Comparison of ENCODE assay signal across 12 cellular contexts in the genomic region with DNA sequence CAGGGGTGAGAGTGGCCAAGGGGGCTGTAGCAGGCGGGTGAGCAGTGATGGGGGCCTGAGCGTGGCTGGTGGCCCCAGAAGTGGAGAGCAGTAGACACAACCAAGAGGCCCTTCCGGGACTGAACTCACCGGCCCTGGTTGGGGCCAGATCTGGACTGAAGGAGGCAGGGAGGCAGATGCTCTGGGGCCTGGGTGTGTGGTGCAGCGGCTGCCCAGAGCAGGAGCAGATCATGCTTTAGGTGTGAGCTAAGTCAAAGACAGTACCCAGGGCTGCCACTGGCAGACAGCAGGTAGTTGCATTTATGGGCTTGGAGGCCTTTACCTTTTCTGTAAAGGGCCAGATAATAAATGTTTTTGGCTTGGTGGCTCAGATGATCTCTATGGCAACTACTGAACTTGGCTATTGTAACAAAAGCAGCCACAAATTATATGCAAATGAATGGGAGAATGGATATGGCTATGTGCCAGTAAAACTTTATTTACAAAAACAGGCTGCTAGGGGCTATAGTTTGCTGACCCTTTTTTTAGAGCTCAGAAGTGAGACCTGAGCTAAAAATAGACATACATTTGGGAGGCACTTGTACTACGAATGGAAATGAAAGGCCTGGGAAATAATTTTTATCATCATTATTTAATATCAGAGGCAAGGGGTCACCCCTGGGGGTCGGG. TPM values are rescaled to one million over a fixed set of nuclear protein-coding genes. Genes with fewer than 3 reads are reported as not detected.
DNase-seq lines count a peak whose midpoint lies in the region; FAIRE-seq and TF ChIP-seq lines count a peak whose summit lies in the region.
"Had no signal": no experiment of that assay in that cellular context is flagged by ENCODE, and none has a peak within 500 bp of the region (broad histone marks: within the 10 kb centered on the region; RNA-seq: fewer than 3 reads in every experiment).

No MANE protein-coding gene starts in this region.

- H3K9me2 ChIP-seq in GM23248 (ENCODE audit: insufficient read depth) = no peaks in the 10 kb centered on the region

- no peak overlapping the region for H3K4me3 ChIP-seq in GM23248
- H3K4me3 ChIP-seq: SJSA1, stomach, vagina had no signal

- no peak overlapping the region for H3K14ac ChIP-seq in H9 (ENCODE audit: insufficient read depth, low read length)

- H2AK5ac ChIP-seq in H9 (ENCODE audit: insufficient read length, low read length) = no peak overlapping the region

- H3K36me3 ChIP-seq in GM23248 (ENCODE audit: low read depth) = peaks cover 18% of the 10 kb centered on the region

- H2BK120ac ChIP-seq in H9 (ENCODE audit: low read depth, low read length, poor library complexity, severe bottlenecking) = no peak overlapping the region

- no peak overlapping the region for H3K23ac ChIP-seq in H9 (ENCODE audit: insufficient read length, low read depth, low read length)

- H2AFZ ChIP-seq in H9 (ENCODE audit: low read length) = no peak overlapping the region
- no peak overlapping the region for H2AFZ ChIP-seq in GM23248

- peak overlapping the region in 2 of 3 experiments; percentile 28 to 31; a peak in 1 of 7 replicates for H3K27ac Mint-ChIP-seq in H9
- no peak overlapping the region for H3K27ac Mint-ChIP-seq in endothelial cell (ENCODE audit: unreplicated experiment)
- H3K27ac Mint-ChIP-seq: activated CD4-positive, alpha-beta memory T cell treated with anti-CD3 and anti-CD28 coated beads for 36 hours had no signal

- in situ Hi-C loops in GM23248 (cut with MboI) = no loop called here

- H3K4me2 ChIP-seq in H9 (ENCODE audit: insufficient read depth, insufficient read length, low read length) (no peak overlapping the region), GM23248 (ENCODE audit: unreplicated experiment) (no peak overlapping the region)

- H3K23me2 ChIP-seq in H9 (ENCODE audit: insufficient read length, low read depth, low read length, poor library complexity, severe bottlenecking) = no peaks in the 10 kb centered on the region

- H3K9me3 Mint-ChIP-seq in H9 = no peaks in the 10 kb centered on the region; a peak in 1 of 5 replicates
- no peaks in the 10 kb centered on the region for H3K9me3 Mint-ChIP-seq in endothelial cell (ENCODE audit: unreplicated experiment)
- H3K9me3 Mint-ChIP-seq: activated CD4-positive, alpha-beta memory T cell treated with anti-CD3 and anti-CD28 coated beads for 36 hours had no signal

- DNase-seq in H9 = peak; percentile 19
- peak; percentile 70 for DNase-seq in NCI-H69 (lab: John Stamatoyannopoulos, UW)
- no peak for DNase-seq in endothelial cell (ENCODE audit: low spot score)
- DNase-seq in GM23248 = no peak
- DNase-seq in frontal cortex (ENCODE audit: low spot score in 2 of 2) = no peak
- DNase-seq: activated CD4-positive, alpha-beta memory T cell treated with anti-CD3 and anti-CD28 coated beads for 36 hours; activated gamma-delta T cell; effector CD4-positive, alpha-beta T cell; stomach had no signal

- H3T11ph ChIP-seq in H9 (ENCODE audit: low read length) = no peak overlapping the region

- H4K20me1 ChIP-seq in H9 (ENCODE audit: control insufficient read depth, insufficient read depth, insufficient read length) (no peaks in the 10 kb centered on the region), GM23248 (ENCODE audit: insufficient read depth) (no peaks in the 10 kb centered on the region)

- H3K4me1 Mint-ChIP-seq in H9 (peaks cover 0 to 8% of the 10 kb centered on the region in 2 experiments; a peak in 1 of 4 replicates), endothelial cell (ENCODE audit: unreplicated experiment) (peaks cover 2% of the 10 kb centered on the region)

- H3F3A ChIP-seq in GM23248 (ENCODE audit: insufficient read depth) = peaks cover 27% of the 10 kb centered on the region

- H3K9ac ChIP-seq in H9 (ENCODE audit: extremely low read depth, insufficient read length, low read length) (no peak overlapping the region), GM23248 (no peak overlapping the region)

- FAIRE-seq in frontal cortex (lab: Jason Lieb, UNC) = no peak

- H3K36me3 Mint-ChIP-seq in H9 (ENCODE audit: insufficient read depth in 1 of 3, low read depth in 3 of 3) = peaks cover 24 to 69% (median 58%) of the 10 kb centered on the region in 3 experiments; a peak in 6 of 7 replicates
- peaks cover 40% of the 10 kb centered on the region for H3K36me3 Mint-ChIP-seq in endothelial cell (ENCODE audit: low read depth, unreplicated experiment)

- no peak overlapping the region for H3K4ac ChIP-seq in H9 (ENCODE audit: low read depth, low read length)

- H3K56ac ChIP-seq in H9 (ENCODE audit: insufficient read length, low read depth, low read length) = no peak overlapping the region

- H3K18ac ChIP-seq in H9 (ENCODE audit: insufficient read length, low read depth, low read length) = no peak overlapping the region

- H2BK15ac ChIP-seq in H9 (ENCODE audit: low read depth, low read length) = no peak overlapping the region

- H3K27me3 Mint-ChIP-seq in H9 (ENCODE audit: low read depth) = no peaks in the 10 kb centered on the region
- H3K27me3 Mint-ChIP-seq in endothelial cell (ENCODE audit: unreplicated experiment) = peaks cover 19% of the 10 kb centered on the region
- H3K27me3 Mint-ChIP-seq: activated CD4-positive, alpha-beta memory T cell treated with anti-CD3 and anti-CD28 coated beads for 36 hours had no signal

- H3K4me3 Mint-ChIP-seq in H9 (no peak overlapping the region), endothelial cell (ENCODE audit: unreplicated experiment) (peak overlapping the region; percentile 37)
- H3K4me3 Mint-ChIP-seq: activated CD4-positive, alpha-beta memory T cell treated with anti-CD3 and anti-CD28 coated beads for 36 hours had no signal

- no peaks in the 10 kb centered on the region for H3K79me1 ChIP-seq in H9 (ENCODE audit: insufficient read depth, low read depth, low read length, poor library complexity, severe bottlenecking)

- H2BK5ac ChIP-seq in H9 (ENCODE audit: insufficient read length, low read length) = no peak overlapping the region

- no peak for TF ChIP-seq CTCF in H9 (conservative IDR thresholded peaks at IDR 0.05)
- TF ChIP-seq CTCF in endothelial cell (IDR thresholded peaks at IDR 0.05; ENCODE audit: unreplicated experiment) = no peak

- WGBS in H9 (ENCODE audit: extremely low coverage, insufficient read length, low lambda C conversion rate) = no CpG with 5 or more reads among the region's 7 CpGs
- 79 to 85% methylated on average over 7 of the region's 7 CpGs for WGBS in GM23248 (ENCODE audit: low coverage in 1 of 2, low lambda C conversion rate in 2 of 2, missing lambda C conversion rate in 2 of 2), 2 experiments

- no peak overlapping the region for H4K5ac ChIP-seq in H9 (ENCODE audit: insufficient read length, low read depth, low read length)

- no peak overlapping the region for H4K91ac ChIP-seq in H9 (ENCODE audit: insufficient read length, low read depth, low read length)

- H4K8ac ChIP-seq in H9 (replicated peaks; ENCODE audit: insufficient read length, low read depth, low read length) = no peak overlapping the region

- H3K27me3 ChIP-seq in H9 (ENCODE audit: insufficient read depth, low read length) (no peaks in the 10 kb centered on the region), GM23248 (replicated peaks; ENCODE audit: insufficient read depth) (no peaks in the 10 kb centered on the region)
- H3K27me3 ChIP-seq: SJSA1, stomach, vagina had no signal

- H3K79me2 ChIP-seq in H9 (ENCODE audit: insufficient read depth, low read length) (no peaks in the 10 kb centered on the region), GM23248 (ENCODE audit: insufficient read depth) (0 out of 2 replicates have a peak, but pooled peaks cover 4% of the 10 kb centered on the region)

- no peak overlapping the region for H2BK12ac ChIP-seq in H9 (ENCODE audit: insufficient read length, low read depth, low read length)

- H3K4me1 ChIP-seq in H9 (ENCODE audit: insufficient read depth, low read length) = no peaks in the 10 kb centered on the region
- H3K4me1 ChIP-seq in GM23248 (ENCODE audit: insufficient read depth) = no peaks in the 10 kb centered on the region
- H3K4me1 ChIP-seq: SJSA1, vagina had no signal

- no peak overlapping the region for H2BK20ac ChIP-seq in H9 (ENCODE audit: low read depth, low read length, poor library complexity, severe bottlenecking)

- H3K9me3 ChIP-seq in H9 (ENCODE audit: control insufficient read depth, low read depth, low read length) = no peaks in the 10 kb centered on the region
- no peaks in the 10 kb centered on the region for H3K9me3 ChIP-seq in GM23248 (ENCODE audit: low read depth)
- H3K9me3 ChIP-seq: SJSA1, stomach, vagina had no signal

- H3K27ac ChIP-seq in H9 (ENCODE audit: insufficient read length, low read depth, low read length) (no peak overlapping the region), GM23248 (no peak overlapping the region)
- H3K27ac ChIP-seq: SJSA1, vagina had no signal

RNA-seq across cellular contexts. Expression of a gene that starts 25.6 kb away (rescaled TPM):
- total RNA-seq in H9 (2021) = 38.2 and 40.4 TPM in 2 replicates
- 25.3 TPM for total RNA-seq in endothelial cell (ENCODE audit: unreplicated experiment)
- total RNA-seq in GM23248 (2014; rRNA removed; shearing (Covaris generic)) = 2.0 and 2.7 TPM in 2 replicates
- polyA plus RNA-seq in GM23248 (2016; fragmentation: Nextera tagmentation; extraction: Ambion mirVana) = 1.7 and 2.0 TPM in 2 replicates
- total RNA-seq in frontal cortex = 2.4 TPM

RNA-seq across cellular contexts. Expression of a gene that starts 29.3 kb away (rescaled TPM):
- 0.22 TPM in 1 of 2 replicates, not detected in the other for total RNA-seq in H9 (2021)
- total RNA-seq in endothelial cell (ENCODE audit: unreplicated experiment) = not detected
- total RNA-seq in GM23248 (2014; rRNA removed; shearing (Covaris generic)) = not detected in 2 replicates
- not detected in 2 replicates for polyA plus RNA-seq in GM23248 (2016; fragmentation: Nextera tagmentation; extraction: Ambion mirVana)
- total RNA-seq in frontal cortex = not detected
- total RNA-seq: activated CD4-positive, alpha-beta memory T cell treated with anti-CD3 and anti-CD28 coated beads for 36 hours; lung microvascular endothelial cell; vagina had no signal

RNA-seq across cellular contexts. Expression of a gene that starts 35.9 kb away (rescaled TPM):
- total RNA-seq in H9 (2021) (29.1 and 29.3 TPM in 2 replicates), endothelial cell (ENCODE audit: unreplicated experiment) (25.7 TPM), frontal cortex (13.0 TPM)
- total RNA-seq in GM23248 (2014; rRNA removed; shearing (Covaris generic)) = 6.7 and 8.2 TPM in 2 replicates
- 1.5 and 2.4 TPM in 2 replicates for polyA plus RNA-seq in GM23248 (2016; fragmentation: Nextera tagmentation; extraction: Ambion mirVana)

RNA-seq across cellular contexts. Expression of a gene that starts 59.2 kb away (rescaled TPM):
- 39.9 and 41.2 TPM in 2 replicates for total RNA-seq in H9 (2021)
- 34.0 TPM for total RNA-seq in endothelial cell (ENCODE audit: unreplicated experiment)
- 93.7 and 134 TPM in 2 replicates for total RNA-seq in GM23248 (2014; rRNA removed; shearing (Covaris generic))
- polyA plus RNA-seq in GM23248 (2016; fragmentation: Nextera tagmentation; extraction: Ambion mirVana) = 129 and 141 TPM in 2 replicates
- 12.6 TPM for total RNA-seq in frontal cortex

Comparison
In these comparisons a context has a peak if more than half of its experiments do, and no peak if none do; other contexts are left out.
1. DNase-seq: peak in H9 (single experiment) and NCI-H69 (single experiment); none in endothelial cell (single experiment), GM23248 (single experiment) and frontal cortex (0 of 2).